Comparison of ENCODE assay signal across 1 cellular context in genomic region chr1:10267946-10268345, GRCh38.
TF ChIP-seq lines count a peak whose summit lies in the region.

No MANE protein-coding gene starts in this region.

TF ChIP-seq in GM23338, 12 proteins besides CTCF, POLR2A, EP300 and RAD21 (continued from another document):
- TF ChIP-seq, protein P1, sequence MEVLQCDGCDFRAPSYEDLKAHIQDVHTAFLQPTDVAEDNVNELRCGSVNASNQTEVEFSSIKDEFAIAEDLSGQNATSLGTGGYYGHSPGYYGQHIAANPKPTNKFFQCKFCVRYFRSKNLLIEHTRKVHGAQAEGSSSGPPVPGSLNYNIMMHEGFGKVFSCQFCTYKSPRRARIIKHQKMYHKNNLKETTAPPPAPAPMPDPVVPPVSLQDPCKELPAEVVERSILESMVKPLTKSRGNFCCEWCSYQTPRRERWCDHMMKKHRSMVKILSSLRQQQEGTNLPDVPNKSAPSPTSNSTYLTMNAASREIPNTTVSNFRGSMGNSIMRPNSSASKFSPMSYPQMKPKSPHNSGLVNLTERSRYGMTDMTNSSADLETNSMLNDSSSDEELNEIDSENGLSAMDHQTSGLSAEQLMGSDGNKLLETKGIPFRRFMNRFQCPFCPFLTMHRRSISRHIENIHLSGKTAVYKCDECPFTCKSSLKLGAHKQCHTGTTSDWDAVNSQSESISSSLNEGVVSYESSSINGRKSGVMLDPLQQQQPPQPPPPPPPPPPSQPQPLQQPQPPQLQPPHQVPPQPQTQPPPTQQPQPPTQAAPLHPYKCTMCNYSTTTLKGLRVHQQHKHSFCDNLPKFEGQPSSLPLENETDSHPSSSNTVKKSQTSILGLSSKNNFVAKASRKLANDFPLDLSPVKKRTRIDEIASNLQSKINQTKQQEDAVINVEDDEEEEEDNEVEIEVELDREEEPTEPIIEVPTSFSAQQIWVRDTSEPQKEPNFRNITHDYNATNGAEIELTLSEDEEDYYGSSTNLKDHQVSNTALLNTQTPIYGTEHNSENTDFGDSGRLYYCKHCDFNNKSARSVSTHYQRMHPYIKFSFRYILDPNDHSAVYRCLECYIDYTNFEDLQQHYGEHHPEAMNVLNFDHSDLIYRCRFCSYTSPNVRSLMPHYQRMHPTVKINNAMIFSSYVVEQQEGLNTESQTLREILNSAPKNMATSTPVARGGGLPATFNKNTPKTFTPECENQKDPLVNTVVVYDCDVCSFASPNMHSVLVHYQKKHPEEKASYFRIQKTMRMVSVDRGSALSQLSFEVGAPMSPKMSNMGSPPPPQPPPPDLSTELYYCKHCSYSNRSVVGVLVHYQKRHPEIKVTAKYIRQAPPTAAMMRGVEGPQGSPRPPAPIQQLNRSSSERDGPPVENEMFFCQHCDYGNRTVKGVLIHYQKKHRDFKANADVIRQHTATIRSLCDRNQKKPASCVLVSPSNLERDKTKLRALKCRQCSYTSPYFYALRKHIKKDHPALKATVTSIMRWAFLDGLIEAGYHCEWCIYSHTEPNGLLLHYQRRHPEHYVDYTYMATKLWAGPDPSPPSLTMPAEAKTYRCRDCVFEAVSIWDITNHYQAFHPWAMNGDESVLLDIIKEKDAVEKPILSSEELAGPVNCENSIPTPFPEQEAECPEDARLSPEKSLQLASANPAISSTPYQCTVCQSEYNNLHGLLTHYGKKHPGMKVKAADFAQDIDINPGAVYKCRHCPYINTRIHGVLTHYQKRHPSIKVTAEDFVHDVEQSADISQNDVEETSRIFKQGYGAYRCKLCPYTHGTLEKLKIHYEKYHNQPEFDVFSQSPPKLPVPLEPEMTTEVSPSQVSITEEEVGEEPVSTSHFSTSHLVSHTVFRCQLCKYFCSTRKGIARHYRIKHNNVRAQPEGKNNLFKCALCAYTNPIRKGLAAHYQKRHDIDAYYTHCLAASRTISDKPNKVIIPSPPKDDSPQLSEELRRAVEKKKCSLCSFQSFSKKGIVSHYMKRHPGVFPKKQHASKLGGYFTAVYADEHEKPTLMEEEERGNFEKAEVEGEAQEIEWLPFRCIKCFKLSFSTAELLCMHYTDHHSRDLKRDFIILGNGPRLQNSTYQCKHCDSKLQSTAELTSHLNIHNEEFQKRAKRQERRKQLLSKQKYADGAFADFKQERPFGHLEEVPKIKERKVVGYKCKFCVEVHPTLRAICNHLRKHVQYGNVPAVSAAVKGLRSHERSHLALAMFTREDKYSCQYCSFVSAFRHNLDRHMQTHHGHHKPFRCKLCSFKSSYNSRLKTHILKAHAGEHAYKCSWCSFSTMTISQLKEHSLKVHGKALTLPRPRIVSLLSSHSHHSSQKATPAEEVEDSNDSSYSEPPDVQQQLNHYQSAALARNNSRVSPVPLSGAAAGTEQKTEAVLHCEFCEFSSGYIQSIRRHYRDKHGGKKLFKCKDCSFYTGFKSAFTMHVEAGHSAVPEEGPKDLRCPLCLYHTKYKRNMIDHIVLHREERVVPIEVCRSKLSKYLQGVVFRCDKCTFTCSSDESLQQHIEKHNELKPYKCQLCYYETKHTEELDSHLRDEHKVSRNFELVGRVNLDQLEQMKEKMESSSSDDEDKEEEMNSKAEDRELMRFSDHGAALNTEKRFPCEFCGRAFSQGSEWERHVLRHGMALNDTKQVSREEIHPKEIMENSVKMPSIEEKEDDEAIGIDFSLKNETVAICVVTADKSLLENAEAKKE (CRISPR knock-in tag; IDR thresholded peaks at IDR 0.05): no peak
- TF ChIP-seq ZNF114 (CRISPR knock-in tag; IDR thresholded peaks at IDR 0.05) (no peak), STAT1 (IDR thresholded peaks at IDR 0.05; ENCODE audit: unreplicated experiment) (no peak), EZH2 (IDR thresholded peaks at IDR 0.05; ENCODE audit: low read depth, unreplicated experiment) (no peak), POLR2AphosphoS5 (IDR thresholded peaks at IDR 0.05; ENCODE audit: low read depth) (no peak), ZNF331 (CRISPR knock-in tag; IDR thresholded peaks at IDR 0.05; ENCODE audit: low read depth) (no peak)
- TF ChIP-seq, protein P2, sequence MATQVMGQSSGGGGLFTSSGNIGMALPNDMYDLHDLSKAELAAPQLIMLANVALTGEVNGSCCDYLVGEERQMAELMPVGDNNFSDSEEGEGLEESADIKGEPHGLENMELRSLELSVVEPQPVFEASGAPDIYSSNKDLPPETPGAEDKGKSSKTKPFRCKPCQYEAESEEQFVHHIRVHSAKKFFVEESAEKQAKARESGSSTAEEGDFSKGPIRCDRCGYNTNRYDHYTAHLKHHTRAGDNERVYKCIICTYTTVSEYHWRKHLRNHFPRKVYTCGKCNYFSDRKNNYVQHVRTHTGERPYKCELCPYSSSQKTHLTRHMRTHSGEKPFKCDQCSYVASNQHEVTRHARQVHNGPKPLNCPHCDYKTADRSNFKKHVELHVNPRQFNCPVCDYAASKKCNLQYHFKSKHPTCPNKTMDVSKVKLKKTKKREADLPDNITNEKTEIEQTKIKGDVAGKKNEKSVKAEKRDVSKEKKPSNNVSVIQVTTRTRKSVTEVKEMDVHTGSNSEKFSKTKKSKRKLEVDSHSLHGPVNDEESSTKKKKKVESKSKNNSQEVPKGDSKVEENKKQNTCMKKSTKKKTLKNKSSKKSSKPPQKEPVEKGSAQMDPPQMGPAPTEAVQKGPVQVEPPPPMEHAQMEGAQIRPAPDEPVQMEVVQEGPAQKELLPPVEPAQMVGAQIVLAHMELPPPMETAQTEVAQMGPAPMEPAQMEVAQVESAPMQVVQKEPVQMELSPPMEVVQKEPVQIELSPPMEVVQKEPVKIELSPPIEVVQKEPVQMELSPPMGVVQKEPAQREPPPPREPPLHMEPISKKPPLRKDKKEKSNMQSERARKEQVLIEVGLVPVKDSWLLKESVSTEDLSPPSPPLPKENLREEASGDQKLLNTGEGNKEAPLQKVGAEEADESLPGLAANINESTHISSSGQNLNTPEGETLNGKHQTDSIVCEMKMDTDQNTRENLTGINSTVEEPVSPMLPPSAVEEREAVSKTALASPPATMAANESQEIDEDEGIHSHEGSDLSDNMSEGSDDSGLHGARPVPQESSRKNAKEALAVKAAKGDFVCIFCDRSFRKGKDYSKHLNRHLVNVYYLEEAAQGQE (IDR thresholded peaks at IDR 0.05; ENCODE audit: unreplicated experiment): no peak
- TF ChIP-seq, protein P3, sequence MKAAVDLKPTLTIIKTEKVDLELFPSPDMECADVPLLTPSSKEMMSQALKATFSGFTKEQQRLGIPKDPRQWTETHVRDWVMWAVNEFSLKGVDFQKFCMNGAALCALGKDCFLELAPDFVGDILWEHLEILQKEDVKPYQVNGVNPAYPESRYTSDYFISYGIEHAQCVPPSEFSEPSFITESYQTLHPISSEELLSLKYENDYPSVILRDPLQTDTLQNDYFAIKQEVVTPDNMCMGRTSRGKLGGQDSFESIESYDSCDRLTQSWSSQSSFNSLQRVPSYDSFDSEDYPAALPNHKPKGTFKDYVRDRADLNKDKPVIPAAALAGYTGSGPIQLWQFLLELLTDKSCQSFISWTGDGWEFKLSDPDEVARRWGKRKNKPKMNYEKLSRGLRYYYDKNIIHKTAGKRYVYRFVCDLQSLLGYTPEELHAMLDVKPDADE (IDR thresholded peaks at IDR 0.05): no peak
